In genomic region chr6:56140090-56140489, GRCh38 we compare ENCODE assay signal across 33 cellular contexts.
"Had no signal": no experiment of that assay in that cellular context is flagged by ENCODE, and none has a peak within 500 bp of the region (broad histone marks: within the 10 kb centered on the region; RNA-seq: fewer than 3 reads in every experiment).

No MANE protein-coding gene starts in this region.

- H3K36me3 ChIP-seq: adrenal gland, cardiac muscle cell, colonic mucosa had no signal

- H3K4me1 ChIP-seq: adrenal gland, colonic mucosa had no signal

- ATAC-seq: activated CD8-positive, alpha-beta T cell treated with anti-CD3 and anti-CD28 coated beads for 36 hours; activated naive CD4-positive, alpha-beta T cell treated with anti-CD3 and anti-CD28 coated beads, Interleukin-2, amount 50 U/mL, for 72 hours; activated T-cell treated with anti-CD3 and anti-CD28 coated beads, Interleukin-2, amount 50 U/mL, for 4 hours; activated T-cell treated with anti-CD3 and anti-CD28 coated beads, Interleukin-2, amount 50 U/mL, for 72 hours; activated T-helper 17 cell treated with anti-CD3 and anti-CD28 coated beads, Interleukin-2, amount 50 U/mL, for 72 hours; T-helper 17 cell had no signal

- H3K27ac ChIP-seq: adrenal gland, ascending aorta, cardiac muscle cell, colonic mucosa, VCaP had no signal

- H3K27me3 ChIP-seq: adrenal gland, ascending aorta, cardiac muscle cell, colonic mucosa had no signal

- H3K4me3 ChIP-seq: adrenal gland, ascending aorta, cardiac muscle cell, colonic mucosa had no signal

- DNase-seq: activated B cell treated with CpG ODN at 0.5 μM for 24 hours; activated CD4-positive, alpha-beta memory T cell treated with anti-CD3 and anti-CD28 coated beads for 36 hours; activated CD4-positive, alpha-beta T cell treated with anti-CD3 and anti-CD28 coated beads for 4 hours; activated CD4-positive, alpha-beta T cell treated with anti-CD3 and anti-CD28 coated beads, Interleukin-2, amount 10 ng/mL, durations not matched to agents 24 days and 14 days; activated CD4-positive, alpha-beta T cell treated with anti-CD3 and anti-CD28 coated beads, Interleukin-2, amount 50 U/mL, for 1 hour; activated CD4-positive, alpha-beta T cell treated with anti-CD3 and anti-CD28 coated beads, Interleukin-2, amount 50 U/mL, for 4 hours; activated CD4-positive, CD25-positive, alpha-beta regulatory T cell treated with anti-CD3 and anti-CD28 coated beads, Interleukin-2, amount 50 U/mL, for 72 hours; activated CD8-positive, alpha-beta memory T cell treated with anti-CD3 and anti-CD28 coated beads, Interleukin-2, amount 50 U/mL, for 4 hours; activated CD8-positive, alpha-beta T cell treated with anti-CD3 and anti-CD28 coated beads for 36 hours; activated effector memory CD4-positive, alpha-beta T cell treated with anti-CD3 and anti-CD28 coated beads, Interleukin-2, amount 50 U/mL, for 16 hours; activated gamma-delta T cell treated with Interleukin-2 at 50 U/mL for 16 hours; activated naive CD4-positive, alpha-beta T cell; activated naive CD4-positive, alpha-beta T cell treated with anti-CD3 and anti-CD28 coated beads for 36 hours; activated naive CD4-positive, alpha-beta T cell treated with anti-CD3 and anti-CD28 coated beads, Interleukin-2, amount 50 U/mL, for 16 hours; activated naive CD8-positive, alpha-beta T cell treated with anti-CD3 and anti-CD28 coated beads for 36 hours; activated T-cell treated with anti-CD3 and anti-CD28 coated beads for 4 hours; activated T-cell treated with anti-CD3 and anti-CD28 coated beads, Interleukin-2, amount 50 U/mL, for 1 hour; activated T-cell treated with anti-CD3 and anti-CD28 coated beads, Interleukin-2, amount 50 U/mL, for 4 hours; activated T-cell treated with anti-CD3 and anti-CD28 coated beads, Interleukin-2, amount 50 U/mL, for 72 hours; adrenal gland; amniotic stem cell; caudate nucleus; cerebellar nuclear complex; colonic mucosa; T-helper 17 cell; T-helper 9 cell had no signal

- H3K9me3 ChIP-seq: adrenal gland, ascending aorta, colonic mucosa had no signal

- FAIRE-seq: bronchial epithelial cell, TTC549 had no signal
